ENCODE assay signal across 18 cellular contexts in genomic region chr9:18682907-18683306, GRCh38.
DNase-seq lines count a peak whose midpoint lies in the region; ATAC-seq and TF ChIP-seq lines count a peak whose summit lies in the region.
"Had no signal": no experiment of that assay in that cellular context is flagged by ENCODE, and none has a peak within 500 bp of the region (broad histone marks: within the 10 kb centered on the region; RNA-seq: fewer than 3 reads in every experiment).

No MANE protein-coding gene starts in this region.

- TF ChIP-seq EP300 in esophagus muscularis mucosa (IDR thresholded peaks at IDR 0.05) (no peak), transverse colon (IDR thresholded peaks at IDR 0.05; ENCODE audit: low read depth) (no peak)

- H3K4me3 ChIP-seq in HEK293 (ENCODE audit: low read depth, low read length) (no peak overlapping the region), esophagus muscularis mucosa (no peak overlapping the region), mucosa of descending colon (no peak overlapping the region), transverse colon (no peak overlapping the region)
- H3K4me3 ChIP-seq: BLaER1, HAP-1 had no signal

- POLR2A ChIA-PET in HEK293 (lab: Yijun Ruan, JAX): interaction anchor here (0.6 kb wide), 1 partner anchor 277 kb away, joined by 3 read pairs; no protein-coding TSS in a partner anchor

- H3K27ac ChIP-seq in HEK293 (ENCODE audit: extremely low read depth, low read depth, low read length) (no peak overlapping the region), esophagus muscularis mucosa (replicated peaks in 1 of 4) (peak overlapping the region; percentile 55 to 79 (median 70)), transverse colon (peak overlapping the region; percentile 48 to 73 (median 64))
- H3K27ac ChIP-seq: 22Rv1, BLaER1, C4-2B had no signal

- H3K9me3 ChIP-seq in HEK293 (ENCODE audit: control insufficient read depth, insufficient read depth, low read depth, low read length) (no peaks in the 10 kb centered on the region), esophagus muscularis mucosa (no peaks in the 10 kb centered on the region), mucosa of descending colon (no peaks in the 10 kb centered on the region), transverse colon (no peaks in the 10 kb centered on the region)
- H3K9me3 ChIP-seq: BLaER1, HAP-1 had no signal

- ATAC-seq in mucosa of descending colon: peak; percentile 92

- H3K4me1 ChIP-seq in HEK293 (ENCODE audit: control insufficient read depth, insufficient read depth, low read length) (no peaks in the 10 kb centered on the region), esophagus muscularis mucosa (peaks cover 0 to 48% (median 38%) of the 10 kb centered on the region in 4 donors), mucosa of descending colon (ENCODE audit: low read depth) (no peaks in the 10 kb centered on the region), transverse colon (peaks cover 0 to 38% (median 16%) of the 10 kb centered on the region in 4 donors)
- H3K4me1 ChIP-seq: BLaER1, HAP-1 had no signal

- intact Hi-C loops in esophagus muscularis mucosa (cut with DNase I): no loop called here
- intact Hi-C loops in mucosa of descending colon (cut with DNase I, micrococcal nuclease): no loop called here
- intact Hi-C loops in transverse colon (cut with DNase I; ENCODE audit: low total_unique reads): no loop called here

- DNase-seq in esophagus muscularis mucosa (ENCODE audit: extremely low spot score) (no peak), mucosa of descending colon (peak in 1 of 3 donors; percentile 32), transverse colon (peak; percentile 32), NCI-H1694 (lab: John Stamatoyannopoulos, UW) (no peak), DMS153 (lab: John Stamatoyannopoulos, UW) (no peak), KG1 (lab: John Stamatoyannopoulos, UW) (no peak)
- DNase-seq: CD4-positive, CD25-positive, alpha-beta regulatory T cell; CD8-positive, alpha-beta memory T cell; DMS 273 treated with DMSO at 0.1 percent for 48 hours; DMS53; DMS79 treated with DMSO at 0.1 percent for 48 hours; GF-D8; GOT3 had no signal

- TF ChIP-seq POLR2A in esophagus muscularis mucosa (IDR thresholded peaks at IDR 0.05; ENCODE audit: low read depth) (no peak), transverse colon (IDR thresholded peaks at IDR 0.05) (no peak)

- no peaks in the 10 kb centered on the region for H3K36me3 ChIP-seq in HEK293 (ENCODE audit: control insufficient read depth in 2 of 2, insufficient read depth in 1 of 2, low read length in 2 of 2)
- no peaks in the 10 kb centered on the region for H3K36me3 ChIP-seq in esophagus muscularis mucosa
- H3K36me3 ChIP-seq in mucosa of descending colon (ENCODE audit: low read depth): no peaks in the 10 kb centered on the region
- H3K36me3 ChIP-seq in transverse colon: no peaks in the 10 kb centered on the region
- H3K36me3 ChIP-seq: BLaER1, HAP-1 had no signal

- TF ChIP-seq CTCF in HEK293 (tag by site-specific recombination; IDR thresholded peaks at IDR 0.05) (no peak), esophagus muscularis mucosa (IDR thresholded peaks at IDR 0.05) (no peak), mucosa of descending colon (IDR thresholded peaks at IDR 0.05) (no peak), transverse colon (IDR thresholded peaks at IDR 0.05) (no peak)

- in situ Hi-C loops in transverse colon (cut with MboI; ENCODE audit: low pct_ligation_motif_present in 1 of 4, low pct_unique_long_range_greater_than_20kb in 1 of 4, low sequenced_read_pairs in 3 of 4): no loop called here

- H3K27me3 ChIP-seq in esophagus muscularis mucosa: no peaks in the 10 kb centered on the region
- no peaks in the 10 kb centered on the region for H3K27me3 ChIP-seq in transverse colon
- H3K27me3 ChIP-seq: BLaER1 had no signal

- CTCF ChIA-PET in HEK293 (lab: Yijun Ruan, JAX): no interaction called here

- WGBS in esophagus muscularis mucosa: 93% methylated on average over 6 of the region's 6 CpGs
- WGBS in transverse colon (ENCODE audit: low coverage in 1 of 2), 2 donors: 33 to 48% methylated on average over 4 to 6 of the region's 6 CpGs

TF ChIP-seq in HEK293, 187 proteins besides CTCF, POLR2A, EP300 and RAD21:
- TF ChIP-seq ZNF664 (tag by site-specific recombination; IDR thresholded peaks at IDR 0.05) (peak; percentile 54; the same call in 1 of the 2 replicates), ZXDB (tag by site-specific recombination; IDR thresholded peaks at IDR 0.05) (no peak)
TF ChIP-seq in HEK293: peak in this region for 1.
